In genomic region chr10:93554760-93555432, GRCh38 we compare ENCODE assay signal across 1 cellular context.
TF ChIP-seq lines count a peak whose summit lies in the region.

No MANE protein-coding gene starts in this region.

TF ChIP-seq in HEK293, 187 proteins besides CTCF, POLR2A, EP300 and RAD21 (continued from another document):
- TF ChIP-seq REST (tag by site-specific recombination; IDR thresholded peaks at IDR 0.05) (no peak), GLI2 (tag by site-specific recombination; IDR thresholded peaks at IDR 0.05; ENCODE audit: borderline replicate concordance, low read depth) (no peak), ZNF311 (tag by site-specific recombination; IDR thresholded peaks at IDR 0.05; ENCODE audit: borderline replicate concordance) (no peak), ZNF18 (tag by site-specific recombination; IDR thresholded peaks at IDR 0.05) (no peak), ZBTB17 (tag by site-specific recombination; IDR thresholded peaks at IDR 0.05) (peak; percentile 52; the same call in 1 of the 2 replicates), EGR2 (tag by site-specific recombination; IDR thresholded peaks at IDR 0.05; ENCODE audit: low read depth) (peak; percentile 49), ZNF624 (tag by site-specific recombination; IDR thresholded peaks at IDR 0.05) (no peak), HOXD13 (CRISPR knock-in tag; IDR thresholded peaks at IDR 0.05; ENCODE audit: borderline replicate concordance) (no peak), ZNF654 (tag by site-specific recombination; IDR thresholded peaks at IDR 0.05; ENCODE audit: low read depth) (peak; percentile 55), ZFHX2 (tag by site-specific recombination; conservative IDR thresholded peaks at IDR 0.05) (peak; percentile 54)
